8 cellular contexts compared by ENCODE assay signal in the genomic region with DNA sequence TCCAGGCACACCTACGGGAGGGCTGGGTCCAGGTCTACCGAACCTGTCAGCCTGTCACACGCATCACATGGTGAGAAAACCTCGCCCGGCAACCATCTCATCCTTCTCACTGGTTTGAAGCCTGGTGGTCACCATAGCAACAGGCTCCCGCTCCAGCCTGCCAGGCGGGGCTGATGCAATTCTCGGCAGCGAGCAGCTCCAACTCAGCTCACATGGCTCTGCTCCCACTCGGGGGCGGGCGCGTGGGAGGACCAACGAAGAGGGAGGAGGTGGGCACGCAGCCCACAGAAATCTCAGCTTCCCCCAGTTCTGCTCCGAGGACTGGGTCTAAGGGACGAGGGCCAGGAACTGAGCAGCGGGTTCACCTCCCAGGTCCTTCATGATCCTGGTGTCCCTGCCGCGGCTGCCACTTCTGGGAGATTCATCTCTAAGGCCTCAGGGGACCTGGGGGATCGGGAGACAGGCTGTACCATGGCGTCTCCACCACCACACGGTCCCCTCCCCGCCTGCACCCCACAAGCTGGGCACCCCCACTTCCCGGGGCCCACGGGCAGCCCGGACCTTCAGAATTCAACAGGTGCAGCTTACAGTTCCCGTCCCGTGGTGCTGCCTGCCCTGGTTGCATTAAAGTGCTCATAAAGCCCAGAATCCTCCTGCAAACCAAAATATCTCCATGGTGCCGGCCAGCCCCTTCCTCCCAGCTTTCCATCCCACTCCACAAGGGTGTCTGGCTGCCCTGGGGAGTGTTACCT. TPM values are rescaled to one million over a fixed set of nuclear protein-coding genes. Genes with fewer than 3 reads are reported as not detected.
DNase-seq lines count a peak whose midpoint lies in the region; ATAC-seq, FAIRE-seq and TF ChIP-seq lines count a peak whose summit lies in the region.

No MANE protein-coding gene starts in this region.

- H3K9me3 Mint-ChIP-seq in nephron (no peaks in the 10 kb centered on the region), CD14-positive monocyte (no peaks in the 10 kb centered on the region)

- H3K27me3 Mint-ChIP-seq in nephron (ENCODE audit: low read depth) = no peaks in the 10 kb centered on the region
- no peaks in the 10 kb centered on the region for H3K27me3 Mint-ChIP-seq in CD14-positive monocyte (ENCODE audit: low read depth in 3 of 3)

- no peak overlapping the region for H4K5ac ChIP-seq in H1 (ENCODE audit: insufficient read length, low read depth, low read length)

- 0 out of 2 replicates have a peak overlapping the region, but pooled peaks have one; percentile 61 for H2BK15ac ChIP-seq in H1 (ENCODE audit: low read length)

- H3K23ac ChIP-seq in H1 (ENCODE audit: insufficient read length) = no peak overlapping the region

- H2AK5ac ChIP-seq in H1 (ENCODE audit: low read depth, low read length) = 0 out of 2 replicates have a peak overlapping the region, but pooled peaks have one; percentile 1

- H2BK5ac ChIP-seq in H1 (ENCODE audit: low read depth, low read length) = no peak overlapping the region

- no peak overlapping the region for H3K18ac ChIP-seq in H1 (ENCODE audit: extremely low read depth, low read length)

- H3K4me3 Mint-ChIP-seq in nephron = no peak overlapping the region
- H3K4me3 Mint-ChIP-seq in CD14-positive monocyte = no peak overlapping the region

- no peak overlapping the region for H3K4me2 ChIP-seq in H1 (ENCODE audit: insufficient read depth in 1 of 2, low read depth in 2 of 2, low read length in 2 of 2)

- H3K4me3 ChIP-seq in H1 (ENCODE audit: extremely low read depth in 1 of 4, insufficient read depth in 2 of 4, low read depth in 3 of 4, low read length in 4 of 4) = no peak overlapping the region

- POLR2A ChIA-PET in H1 (lab: Charles Lee; ENCODE audit: partially characterized antibody) = interaction anchor here (0.8 to 1.4 kb wide), 3 partner anchors 12 to 153 kb away, joined by 3 to 4 read pairs (median 3); no protein-coding TSS in a partner anchor

- H4K20me1 ChIP-seq in H1 (replicated peaks in 1 of 2; ENCODE audit: control insufficient read depth in 1 of 2, insufficient read depth in 2 of 2, low read length in 2 of 2) = peaks cover 0 to 4% of the 10 kb centered on the region in 2 experiments

- no peak for TF ChIP-seq POLR2A in H1 (IDR thresholded peaks at IDR 0.05; ENCODE audit: control extremely low read depth in 1 of 2, low read depth in 2 of 2, low read length in 2 of 2)

- H2BK120ac ChIP-seq in H1 (replicated peaks; ENCODE audit: low read depth, low read length) = no peak overlapping the region

- no peaks in the 10 kb centered on the region for H3K9me3 ChIP-seq in H1 (ENCODE audit: insufficient read depth in 2 of 2, low read depth in 1 of 2, low read length in 1 of 2)

- no peak for TF ChIP-seq RAD21 in H1 (IDR thresholded peaks at IDR 0.05 in 1 of 2, conservative IDR thresholded peaks at IDR 0.05 in 1 of 2; ENCODE audit: low read depth in 2 of 2, low read length in 2 of 2)

- FAIRE-seq in H1 (lab: Jason Lieb, UNC) (no peak), HTR-8/SVneo (lab: Jason Lieb, UNC) (no peak)

- peak overlapping the region; percentile 74 for H4K91ac ChIP-seq in H1 (replicated peaks; ENCODE audit: insufficient read length, low read length)

- H3K23me2 ChIP-seq in H1 (ENCODE audit: low read depth, low read length) = no peaks in the 10 kb centered on the region

- TF ChIP-seq CTCF in H1 (IDR thresholded peaks at IDR 0.05; ENCODE audit: control extremely low read depth in 1 of 3, insufficient read depth in 1 of 3, low read depth in 1 of 3, low read length in 3 of 3) (no peak), nephron (IDR thresholded peaks at IDR 0.05; ENCODE audit: unreplicated experiment in 3 of 3) (no peak), CD14-positive monocyte (IDR thresholded peaks at IDR 0.05) (no peak)

- 0 out of 8 replicates have a peak, but pooled peaks cover 0 to 4% (median 0%) of the 10 kb centered on the region in 4 experiments for H3K36me3 ChIP-seq in H1 (ENCODE audit: control insufficient read depth in 2 of 4, insufficient read depth in 4 of 4, low read length in 3 of 4)

- H3K9ac ChIP-seq in H1 (replicated peaks in 1 of 4; ENCODE audit: extremely low read depth in 1 of 4, low read depth in 3 of 4, low read length in 3 of 4) = no peak overlapping the region

- peak overlapping the region in 2 of 3 experiments; percentile 0 to 60 for H3K27ac Mint-ChIP-seq in nephron
- no peak overlapping the region for H3K27ac Mint-ChIP-seq in CD14-positive monocyte

- H3K36me3 Mint-ChIP-seq in nephron (ENCODE audit: low read depth) (peaks cover 17% of the 10 kb centered on the region), CD14-positive monocyte (peaks cover 12 to 25% of the 10 kb centered on the region in 2 donors)

- 0 out of 2 replicates have a peak overlapping the region, but pooled peaks have one; percentile 27 for H2BK12ac ChIP-seq in H1 (ENCODE audit: low read depth, low read length)

- no peaks in the 10 kb centered on the region for H3K79me2 ChIP-seq in H1 (ENCODE audit: control insufficient read depth in 1 of 2, insufficient read depth in 2 of 2, low read length in 2 of 2)

- no peak overlapping the region for H2AFZ ChIP-seq in H1 (ENCODE audit: low read length)

- 79% methylated on average over 27 of the region's 30 CpGs; no CpG with 5 or more reads in 1 of the 2 experiments for WGBS in H1 (ENCODE audit: extremely low coverage in 1 of 2, insufficient coverage in 1 of 2, insufficient read length in 1 of 2, insufficient replicate concordance in 2 of 2, low coverage in 1 of 2, low lambda C conversion rate in 2 of 2, missing lambda C conversion rate in 1 of 2), 2 experiments

- no peak for ATAC-seq in GM21360 (IDR thresholded peaks at IDR 0.05; ENCODE audit: unreplicated experiment)

- peaks cover 3% of the 10 kb centered on the region; the same call in 1 of the 2 replicates for H3K79me1 ChIP-seq in H1 (ENCODE audit: low read depth, low read length)

- peaks cover 0 to 5% (median 0%) of the 10 kb centered on the region in 4 experiments; a peak in 2 of 7 replicates for H3K4me1 ChIP-seq in H1 (replicated peaks in 1 of 4; ENCODE audit: control insufficient read depth in 3 of 4, insufficient read depth in 4 of 4, low read length in 3 of 4)

- no peaks in the 10 kb centered on the region for H3K27me3 ChIP-seq in H1 (replicated peaks in 1 of 4; ENCODE audit: control insufficient read depth in 3 of 4, extremely low read depth in 1 of 4, insufficient read depth in 3 of 4, low read length in 3 of 4)

- peaks cover 10% of the 10 kb centered on the region for H3K4me1 Mint-ChIP-seq in nephron
- H3K4me1 Mint-ChIP-seq in CD14-positive monocyte = peaks cover 14% of the 10 kb centered on the region

- H2BK20ac ChIP-seq in H1 (ENCODE audit: low read length) = no peak overlapping the region

- peak; percentile 74 for DNase-seq in H4 (ENCODE audit: low spot score)
- DNase-seq in NCI-H226 = peak; percentile 73
- DNase-seq in H1 (ENCODE audit: low read depth in 1 of 2, low spot score in 2 of 2) = peak in 1 of 2 experiments; percentile 61
- no peak for DNase-seq in CD14-positive monocyte (ENCODE audit: low spot score)
- DNase-seq in HTR-8/SVneo (ENCODE audit: insufficient read length, low spot score) = no peak
- no peak for DNase-seq in effector CD4-positive, alpha-beta T cell

- peak overlapping the region; percentile 85 for H4K8ac ChIP-seq in H1 (ENCODE audit: extremely low read depth, insufficient read depth, low read length)

- intact Hi-C loops in CD14-positive monocyte (cut with micrococcal nuclease) = no loop called here

- H3K27ac ChIP-seq in H1 (ENCODE audit: low read depth, low read length) = no peak overlapping the region

- H3K14ac ChIP-seq in H1 (ENCODE audit: insufficient read length) = no peak overlapping the region

- no peak for TF ChIP-seq EP300 in H1 (IDR thresholded peaks at IDR 0.05; ENCODE audit: borderline replicate concordance in 1 of 2, low read depth in 2 of 2, low read length in 2 of 2)

- H3K56ac ChIP-seq in H1 (replicated peaks; ENCODE audit: insufficient read length, low read depth, low read length) = no peak overlapping the region

- CTCF ChIA-PET in H1 (lab: Charles Lee; ENCODE audit: partially characterized antibody) = interaction anchor here (1.1 kb wide), 2 partner anchors 13 to 31 kb away, joined by 3 to 5 read pairs; no protein-coding TSS in a partner anchor

- no peak overlapping the region for H3K4ac ChIP-seq in H1 (replicated peaks; ENCODE audit: insufficient read length, low read depth, low read length)

TF ChIP-seq in H1, 55 proteins besides CTCF, POLR2A, EP300 and RAD21 (continues in another document):
- no peak for TF ChIP-seq RBBP5 (IDR thresholded peaks at IDR 0.05; ENCODE audit: borderline replicate concordance, low read depth, low read length)
- peak; percentile 80 for TF ChIP-seq RFX5 (IDR thresholded peaks at IDR 0.05; ENCODE audit: borderline replicate concordance, low read depth, low read length)
- no peak for TF ChIP-seq KDM4A (IDR thresholded peaks at IDR 0.05; ENCODE audit: low read depth, low read length, severe bottlenecking)
- no peak for TF ChIP-seq JUND (IDR thresholded peaks at IDR 0.05; ENCODE audit: low read length)
- no peak for TF ChIP-seq TBP (IDR thresholded peaks at IDR 0.05; ENCODE audit: low read depth, low read length)
- no peak for TF ChIP-seq CTBP2 (IDR thresholded peaks at IDR 0.05; ENCODE audit: borderline replicate concordance, insufficient read depth, insufficient read length, low read length)
- TF ChIP-seq SUZ12 (IDR thresholded peaks at IDR 0.05; ENCODE audit: low read length) = no peak
- TF ChIP-seq SIRT6 (IDR thresholded peaks at IDR 0.05; ENCODE audit: low read length) = no peak
- 0 out of 2 replicates have a peak, but pooled peaks have one; percentile 31 for TF ChIP-seq TAF1 (IDR thresholded peaks at IDR 0.05; ENCODE audit: low read depth, low read length)
- TF ChIP-seq SIN3A (conservative IDR thresholded peaks at IDR 0.05 in 1 of 2, IDR thresholded peaks at IDR 0.05 in 1 of 2; ENCODE audit: low read depth in 1 of 2, low read length in 2 of 2) = 0 out of 4 replicates have a peak, but pooled peaks of 1 of the 2 experiments have one; percentile 28
- TF ChIP-seq, protein P1, sequence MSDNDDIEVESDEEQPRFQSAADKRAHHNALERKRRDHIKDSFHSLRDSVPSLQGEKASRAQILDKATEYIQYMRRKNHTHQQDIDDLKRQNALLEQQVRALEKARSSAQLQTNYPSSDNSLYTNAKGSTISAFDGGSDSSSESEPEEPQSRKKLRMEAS (IDR thresholded peaks at IDR 0.05) = peak; percentile 75

RNA-seq across cellular contexts. Expression of a gene that starts 25.8 kb away (rescaled TPM):
- 33.3 and 40.0 TPM in 2 replicates for total RNA-seq in H4 (2014; rRNA removed; shearing (Covaris generic))
- total RNA-seq in H1 (2021; fragmentation: NEBNext Ultra II Directional; extraction: Animal tissue kit (Norgen Biotek cat#: 25700)) = 41.4 and 44.8 TPM in 2 replicates
- polyA plus RNA-seq in H1 (2011; rRNA removed) (47.2 and 68.0 TPM in 2 replicates), CD14-positive monocyte (10 to 100 TPM; 19.8 to 26.0 TPM)
- polyA plus RNA-seq in H1 (2011; cell fraction: cytosol; rRNA removed) = 42.5 TPM
- polyA plus RNA-seq in H1 (2011; cell fraction: nucleus; rRNA removed) = 102 TPM
- polyA plus RNA-seq in H1 (2012, experiment 1 of 2) = 25.2 to 40.6 TPM (median 35.7 TPM) in 4 replicates
- 13.2 TPM for polyA plus RNA-seq in H1 (2012, experiment 2 of 2)
- polyA plus RNA-seq in H1 (2013, experiment 1 of 2) = 21.3 TPM
- 20.9 TPM for polyA plus RNA-seq in H1 (2013, experiment 2 of 2)
- 25.8 and 37.2 TPM in 2 replicates for polyA minus RNA-seq in H1 (2011; rRNA and poly(A)+ RNA removed)
- polyA minus RNA-seq in H1 (2011; cell fraction: cytosol; rRNA and poly(A)+ RNA removed) = 27.9 TPM
- polyA minus RNA-seq in H1 (2011; cell fraction: nucleus; rRNA and poly(A)+ RNA removed) = 34.7 TPM

Comparison
In these comparisons a context has a peak if more than half of its experiments do, and no peak if none do; other contexts are left out.
1. DNase-seq: peak in H4 (single experiment) and NCI-H226 (single experiment); none in CD14-positive monocyte (single experiment), HTR-8/SVneo (single experiment) and effector CD4-positive, alpha-beta T cell (single experiment).
2. H3K27ac Mint-ChIP-seq: peak in nephron (2 of 3); none in CD14-positive monocyte (0 of 7).